8 cellular contexts compared by ENCODE assay signal in the genomic region with DNA sequence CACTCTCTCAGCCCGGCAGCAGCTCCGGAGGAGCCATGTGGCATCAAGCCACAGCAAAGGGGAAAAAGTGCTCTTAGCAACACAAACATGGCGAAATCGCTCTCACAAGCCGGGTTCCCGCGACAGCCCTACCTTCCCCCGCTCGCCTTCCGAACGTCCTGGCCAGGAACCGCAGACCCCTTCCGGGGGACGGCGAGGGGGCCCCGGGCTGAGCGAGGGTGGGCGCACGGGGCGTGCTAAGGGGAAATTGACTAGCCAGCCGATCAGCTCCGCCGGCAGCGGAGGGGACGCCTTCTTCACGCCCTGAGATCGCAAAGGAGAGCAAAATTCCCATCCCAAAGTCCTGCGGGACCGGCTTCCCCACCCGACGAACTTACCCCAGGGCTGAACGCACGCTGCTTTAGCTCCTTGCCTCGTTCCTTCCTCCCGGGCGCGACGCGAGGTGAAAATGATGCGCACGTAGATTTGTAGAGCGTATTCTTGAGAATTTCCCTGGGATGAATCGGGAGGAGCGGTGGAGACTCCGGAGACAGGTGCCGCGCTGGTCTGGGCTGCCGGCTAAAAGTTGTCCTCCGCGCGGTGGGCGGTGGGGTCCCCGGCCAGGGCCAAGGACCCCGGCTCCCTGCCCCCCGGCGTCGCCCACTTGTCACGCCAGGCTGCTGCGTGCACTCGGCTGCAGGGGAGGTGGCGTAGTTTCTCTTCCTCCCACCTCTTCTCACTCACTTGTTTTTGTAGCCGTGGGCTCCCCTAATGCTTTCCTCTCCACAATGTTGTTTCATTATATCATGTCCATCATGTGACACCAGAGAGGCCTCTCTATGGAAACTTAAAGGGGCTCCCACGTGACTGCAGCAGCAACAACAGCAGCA.
A peak's percentile ranks its signal among the peaks of the same experiment; 100 is the strongest.
DNase-seq lines count a peak whose midpoint lies in the region; ATAC-seq and TF ChIP-seq lines count a peak whose summit lies in the region.

No MANE protein-coding gene starts in this region.

- peak; percentile 41 for ATAC-seq in GM21526 (IDR thresholded peaks at IDR 0.05; ENCODE audit: low FRiP score, unreplicated experiment)

- no peak overlapping the region for H3K9ac ChIP-seq in neural progenitor cell

- H3K9me3 ChIP-seq in neural progenitor cell (ENCODE audit: low read depth) (no peaks in the 10 kb centered on the region), suprapubic skin (no peaks in the 10 kb centered on the region)

- no peaks in the 10 kb centered on the region for H3K36me3 Mint-ChIP-seq in neural progenitor cell

- H3K27me3 Mint-ChIP-seq in neural progenitor cell (ENCODE audit: insufficient read depth, low read depth) = peaks cover 34% of the 10 kb centered on the region

- peak overlapping the region; percentile 89 for H2AFZ ChIP-seq in neural progenitor cell (replicated peaks)

- no peaks in the 10 kb centered on the region for H3K79me2 ChIP-seq in neural progenitor cell (ENCODE audit: low read depth)

- H3F3A ChIP-seq in neural progenitor cell (ENCODE audit: low read depth) = peaks cover 30% of the 10 kb centered on the region

- H3K4me3 ChIP-seq in fibroblast of villous mesenchyme (ENCODE audit: low read depth, low read length) = peak overlapping the region; percentile 96
- peak overlapping the region; percentile 74 for H3K4me3 ChIP-seq in neural progenitor cell
- peak overlapping the region; percentile 99 for H3K4me3 ChIP-seq in suprapubic skin

- TF ChIP-seq CTCF in RWPE1 (conservative IDR thresholded peaks at IDR 0.05; ENCODE audit: low read depth) = no peak
- no peak for TF ChIP-seq CTCF in fibroblast of villous mesenchyme (IDR thresholded peaks at IDR 0.05; ENCODE audit: insufficient read depth, low read depth, low read length)
- TF ChIP-seq CTCF in neural progenitor cell (IDR thresholded peaks at IDR 0.05) = no peak
- TF ChIP-seq CTCF in suprapubic skin (IDR thresholded peaks at IDR 0.05) = no peak

- H3K36me3 ChIP-seq in neural progenitor cell (no peaks in the 10 kb centered on the region), suprapubic skin (no peaks in the 10 kb centered on the region)

- TF ChIP-seq EP300 in suprapubic skin (IDR thresholded peaks at IDR 0.05) = no peak

- H4K20me1 ChIP-seq in neural progenitor cell (ENCODE audit: low read depth) = no peaks in the 10 kb centered on the region

- peaks cover 26% of the 10 kb centered on the region for H3K4me1 ChIP-seq in neural progenitor cell
- H3K4me1 ChIP-seq in suprapubic skin = peaks cover 59% of the 10 kb centered on the region

- H3K4me1 Mint-ChIP-seq in neural progenitor cell = peaks cover 31% of the 10 kb centered on the region

- H3K27me3 ChIP-seq in neural progenitor cell (peaks cover 64% of the 10 kb centered on the region), suprapubic skin (no peaks in the 10 kb centered on the region)

- DNase-seq in DMS79 treated with DMSO at 0.1 percent for 48 hours (lab: John Stamatoyannopoulos, UW) (peak; percentile 54), HuH-7.5 (ENCODE audit: low spot score) (peak; percentile 83), RWPE1 (ENCODE audit: low spot score) (peak; percentile 52), activated gamma-delta T cell (lab: John Stamatoyannopoulos, UW) (peak; percentile 46), fibroblast of villous mesenchyme (ENCODE audit: low read depth) (peak; percentile 93), neural progenitor cell (ENCODE audit: low spot score) (peak; percentile 62), suprapubic skin (ENCODE audit: low spot score in 2 of 2) (peak; percentile 86 to 87)

- no peaks in the 10 kb centered on the region for H3K9me3 Mint-ChIP-seq in neural progenitor cell

- TF ChIP-seq POLR2A in suprapubic skin (IDR thresholded peaks at IDR 0.05) = peak; percentile 85 to 97

- H3K27ac ChIP-seq in RWPE1 (peak overlapping the region; percentile 84), neural progenitor cell (no peak overlapping the region), suprapubic skin (peak overlapping the region; percentile 100)

- H3K4me3 Mint-ChIP-seq in neural progenitor cell = peak overlapping the region; percentile 87

- CTCF ChIA-PET in RWPE1 (lab: Yijun Ruan, JAX) = interaction anchor here (0.6 kb wide), 1 partner anchor 283 kb away, joined by 3 read pairs; no protein-coding TSS in a partner anchor

- WGBS in suprapubic skin = 0% methylated on average over 40 of the region's 63 CpGs

- POLR2A ChIA-PET in RWPE1 (lab: Yijun Ruan, JAX; ENCODE audit: low non-redundant PET) = no interaction called here

- H3K27ac Mint-ChIP-seq in neural progenitor cell = no peak overlapping the region

- H3K4me2 ChIP-seq in neural progenitor cell = peak overlapping the region; percentile 91
